In the genomic region with DNA sequence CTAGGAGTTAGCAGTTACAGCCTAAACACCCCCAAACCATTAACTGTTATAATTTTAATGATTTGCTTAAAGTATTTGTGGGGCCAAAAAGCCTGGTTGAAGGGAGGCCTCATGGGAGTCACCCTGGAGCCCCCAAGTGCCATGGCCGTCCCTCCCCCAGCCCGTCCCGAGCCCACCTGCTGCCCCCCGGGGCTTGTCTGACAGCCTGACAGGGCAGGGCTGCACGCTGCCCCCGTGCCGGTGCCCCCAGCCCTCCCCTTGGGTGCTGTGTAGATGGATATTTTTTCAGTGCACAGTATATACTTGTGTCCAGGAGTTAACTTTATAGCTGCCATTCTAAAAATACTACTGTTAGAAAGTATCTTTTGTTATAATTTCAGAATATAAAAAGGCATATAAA, we compare ENCODE assay signal across 20 cellular contexts.
"Had no signal": no experiment of that assay in that cellular context is flagged by ENCODE, and none has a peak within 500 bp of the region (broad histone marks: within the 10 kb centered on the region; RNA-seq: fewer than 3 reads in every experiment).

No MANE protein-coding gene starts in this region.

- ATAC-seq: activated naive CD4-positive, alpha-beta T cell treated with anti-CD3 and anti-CD28 coated beads, Interleukin-2, amount 50 U/mL, for 72 hours; activated naive CD8-positive, alpha-beta T cell treated with anti-CD3 and anti-CD28 coated beads, Interleukin-2, amount 50 U/mL, for 24 hours; activated T-cell treated with anti-CD3 and anti-CD28 coated beads, Interleukin-2, amount 50 U/mL, for 4 hours had no signal

- H3K4me3 Mint-ChIP-seq: activated B cell treated with CpG ODN at 0.5 μM for 24 hours; activated CD4-positive, alpha-beta T cell treated with anti-CD3 and anti-CD28 coated beads, Interleukin-2, amount 10 ng/mL, durations not matched to agents 24 days and 14 days; activated naive CD8-positive, alpha-beta T cell treated with anti-CD3 and anti-CD28 coated beads, Interleukin-2, amount 50 U/mL, for 24 hours; activated T-cell treated with anti-CD3 and anti-CD28 coated beads, Interleukin-2, amount 50 U/mL, for 4 hours; brain; T-helper 1 cell treated with Interleukin-12 subunit alpha and Interleukin-12 subunit beta and Interleukin-4 antibody, amounts not matched to agents 30 μg/mL and 1 μg/mL, for 36 hours had no signal

- H3K27ac Mint-ChIP-seq: activated B cell treated with CpG ODN at 0.5 μM for 24 hours; activated CD4-positive, alpha-beta T cell treated with anti-CD3 and anti-CD28 coated beads, Interleukin-2, amount 10 ng/mL, durations not matched to agents 24 days and 14 days; activated naive CD4-positive, alpha-beta T cell treated with anti-CD3 and anti-CD28 coated beads, Interleukin-2, amount 50 U/mL, for 72 hours; activated naive CD8-positive, alpha-beta T cell treated with anti-CD3 and anti-CD28 coated beads, Interleukin-2, amount 50 U/mL, for 24 hours; T-helper 1 cell treated with Interleukin-12 subunit alpha and Interleukin-12 subunit beta and Interleukin-4 antibody, amounts not matched to agents 30 μg/mL and 1 μg/mL, for 36 hours had no signal

- H3K27me3 Mint-ChIP-seq: activated B cell treated with CpG ODN at 0.5 μM for 24 hours; activated CD4-positive, alpha-beta T cell treated with anti-CD3 and anti-CD28 coated beads, Interleukin-2, amount 10 ng/mL, durations not matched to agents 24 days and 14 days; activated naive CD8-positive, alpha-beta T cell treated with anti-CD3 and anti-CD28 coated beads, Interleukin-2, amount 50 U/mL, for 24 hours; brain had no signal

- DNase-seq: activated B cell treated with CpG ODN at 0.5 μM for 24 hours; activated CD4-positive, alpha-beta T cell treated with anti-CD3 and anti-CD28 coated beads for 1 hour; activated CD4-positive, alpha-beta T cell treated with anti-CD3 and anti-CD28 coated beads, Interleukin-2, amount 10 ng/mL, durations not matched to agents 24 days and 14 days; activated CD4-positive, alpha-beta T cell treated with anti-CD3 and anti-CD28 coated beads, Interleukin-2, amount 50 U/mL, for 48 hours; activated CD8-positive, alpha-beta memory T cell treated with anti-CD3 and anti-CD28 coated beads for 24 hours; activated naive CD4-positive, alpha-beta T cell treated with Interleukin-2 at 50 U/mL for 16 hours; activated naive CD8-positive, alpha-beta T cell treated with anti-CD3 and anti-CD28 coated beads, Interleukin-2, amount 50 U/mL, for 24 hours; activated T-cell treated with anti-CD3 and anti-CD28 coated beads, Interleukin-2, amount 50 U/mL, for 4 hours; amniotic stem cell; caudate nucleus; NCI-H1105 treated with DMSO at 0.1 percent for 48 hours; NCI-H146; NCI-H187 treated with DMSO at 0.1 percent for 48 hours; NCI-H2081 treated with DMSO at 0.1 percent for 48 hours; NCI-H446; NCI-H524; SHP77 treated with DMSO at 0.1 percent for 48 hours had no signal

- H3K4me1 Mint-ChIP-seq: activated naive CD8-positive, alpha-beta T cell treated with anti-CD3 and anti-CD28 coated beads, Interleukin-2, amount 50 U/mL, for 24 hours had no signal

- H3K9me3 Mint-ChIP-seq: activated B cell treated with CpG ODN at 0.5 μM for 24 hours; activated CD4-positive, alpha-beta T cell treated with anti-CD3 and anti-CD28 coated beads, Interleukin-2, amount 10 ng/mL, durations not matched to agents 24 days and 14 days; activated naive CD4-positive, alpha-beta T cell treated with anti-CD3 and anti-CD28 coated beads, Interleukin-2, amount 50 U/mL, for 72 hours; activated naive CD8-positive, alpha-beta T cell treated with anti-CD3 and anti-CD28 coated beads, Interleukin-2, amount 50 U/mL, for 24 hours; activated T-cell treated with anti-CD3 and anti-CD28 coated beads, Interleukin-2, amount 50 U/mL, for 4 hours; brain; T-helper 1 cell treated with Interleukin-12 subunit alpha and Interleukin-12 subunit beta and Interleukin-4 antibody, amounts not matched to agents 30 μg/mL and 1 μg/mL, for 36 hours had no signal
